In the genomic region with DNA sequence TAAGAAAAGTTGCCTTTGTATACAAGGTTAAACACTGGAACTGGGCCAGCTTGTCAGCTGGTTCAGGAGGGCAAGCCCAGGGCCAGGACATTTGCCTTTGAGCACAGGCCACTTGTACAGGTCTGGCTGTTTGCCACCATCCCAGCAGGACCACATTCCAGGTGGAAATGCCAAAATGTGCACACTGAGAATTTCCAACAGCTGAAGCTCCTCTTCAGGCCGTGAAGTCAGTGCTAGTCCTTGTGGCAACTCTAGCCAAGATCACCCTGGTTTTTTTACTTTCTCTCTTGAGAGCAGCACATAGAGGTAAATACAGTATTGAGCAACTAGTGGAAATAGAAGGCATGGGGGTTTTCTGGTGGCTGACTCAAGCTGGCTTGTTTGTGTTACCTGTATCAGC, we compare ENCODE assay signal across 2 cellular contexts. TPM values are rescaled to one million over a fixed set of nuclear protein-coding genes. Genes with fewer than 3 reads are reported as not detected.
"Had no signal": no experiment of that assay in that cellular context is flagged by ENCODE, and none has a peak within 500 bp of the region (broad histone marks: within the 10 kb centered on the region; RNA-seq: fewer than 3 reads in every experiment).

No MANE protein-coding gene starts in this region.

RNA-seq across cellular contexts. Expression of gene NOS2, which starts 29.6 kb away (rescaled TPM):
- total RNA-seq: thoracic aorta, vagina had no signal
